ENCODE assay signal across 16 cellular contexts in genomic region chr11:87002918-87003317, GRCh38. TPM values are rescaled to one million over a fixed set of nuclear protein-coding genes. Genes with fewer than 3 reads are reported as not detected.
DNase-seq lines count a peak whose midpoint lies in the region; ATAC-seq, FAIRE-seq and TF ChIP-seq lines count a peak whose summit lies in the region.
"Had no signal": no experiment of that assay in that cellular context is flagged by ENCODE, and none has a peak within 500 bp of the region (broad histone marks: within the 10 kb centered on the region; RNA-seq: fewer than 3 reads in every experiment).

No MANE protein-coding gene starts in this region.

- no peaks in the 10 kb centered on the region for H3K36me3 Mint-ChIP-seq in activated CD4-positive, alpha-beta T cell treated with anti-CD3 and anti-CD28 coated beads for 36 hours (ENCODE audit: low read depth)
- no peaks in the 10 kb centered on the region for H3K36me3 Mint-ChIP-seq in CD4-positive, alpha-beta T cell (ENCODE audit: low read depth)
- H3K36me3 Mint-ChIP-seq in activated CD8-positive, alpha-beta T cell treated with anti-CD3 and anti-CD28 coated beads, Interleukin-2, amount 10 ng/mL, durations not matched to agents 7 days and 5 days (ENCODE audit: low read depth), result no peaks in the 10 kb centered on the region
- H3K36me3 Mint-ChIP-seq in activated naive CD4-positive, alpha-beta T cell treated with anti-CD3 and anti-CD28 coated beads for 36 hours (ENCODE audit: low read depth), result no peaks in the 10 kb centered on the region
- H3K36me3 Mint-ChIP-seq: CD4-positive, alpha-beta memory T cell had no signal

- H3K4me1 ChIP-seq in Panc1 (ENCODE audit: control insufficient read depth, insufficient read depth, low read length) (peaks cover 31% of the 10 kb centered on the region), K562 (replicated peaks in 1 of 2; ENCODE audit: control insufficient read depth in 2 of 2, insufficient read depth in 2 of 2, low read length in 2 of 2) (peaks cover 14 to 36% of the 10 kb centered on the region in 2 experiments; a peak in 4 of 5 replicates)

- H3K4me3 Mint-ChIP-seq in activated CD4-positive, alpha-beta T cell treated with anti-CD3 and anti-CD28 coated beads for 36 hours, result no peak overlapping the region
- H3K4me3 Mint-ChIP-seq in CD4-positive, alpha-beta T cell, result no peak overlapping the region
- no peak overlapping the region for H3K4me3 Mint-ChIP-seq in activated CD8-positive, alpha-beta T cell treated with anti-CD3 and anti-CD28 coated beads, Interleukin-2, amount 10 ng/mL, durations not matched to agents 7 days and 5 days
- no peak overlapping the region for H3K4me3 Mint-ChIP-seq in activated naive CD4-positive, alpha-beta T cell treated with anti-CD3 and anti-CD28 coated beads for 36 hours
- H3K4me3 Mint-ChIP-seq: CD4-positive, alpha-beta memory T cell had no signal

- in situ Hi-C loops in Panc1 (cut with HindIII; ENCODE audit: low pct_unique_long_range_greater_than_20kb, low sequenced_read_pairs), result no loop called here
- in situ Hi-C loops in K562 (cut with MboI), result no loop called here

- ATAC-seq in activated CD4-positive, alpha-beta T cell treated with anti-CD3 and anti-CD28 coated beads for 36 hours, result peak; percentile 26
- ATAC-seq in Panc1 (no peak), K562 (no peak), HG03432 (IDR thresholded peaks at IDR 0.05; ENCODE audit: unreplicated experiment) (no peak)
- ATAC-seq in CD4-positive, alpha-beta T cell (ENCODE audit: poor library complexity), result no peak
- ATAC-seq in activated CD8-positive, alpha-beta T cell treated with anti-CD3 and anti-CD28 coated beads, Interleukin-2, amount 10 ng/mL, durations not matched to agents 7 days and 5 days, result no peak

- H4K20me1 ChIP-seq in K562 (replicated peaks; ENCODE audit: control insufficient read depth, insufficient read depth, low read length), result no peaks in the 10 kb centered on the region
- H4K20me1 ChIP-seq: BLaER1 treated with 17β-estradiol and CSF1 and Interleukin-3, amounts not matched to agents 10 nM and 100 nM had no signal

- TF ChIP-seq CTCF in Panc1 (IDR thresholded peaks at IDR 0.05), result no peak
- no peak for TF ChIP-seq CTCF in K562 (IDR thresholded peaks at IDR 0.05 in 2 of 3, conservative IDR thresholded peaks at IDR 0.05 in 1 of 3; ENCODE audit: insufficient read depth in 2 of 3, low read depth in 1 of 3, low read length in 3 of 3)
- no peak for TF ChIP-seq CTCF in CD4-positive, alpha-beta T cell (IDR thresholded peaks at IDR 0.05)

- no peak overlapping the region for H3K9ac ChIP-seq in K562 (ENCODE audit: insufficient read depth in 1 of 2, low read depth in 2 of 2, low read length in 2 of 2)
- H3K9ac ChIP-seq: BLaER1 treated with 17β-estradiol and CSF1 and Interleukin-3, amounts not matched to agents 10 nM and 100 nM had no signal

- H3K9me1 ChIP-seq in K562 (ENCODE audit: control insufficient read depth, insufficient read depth, low read length), result no peaks in the 10 kb centered on the region

- H3K9me3 ChIP-seq in Panc1 (ENCODE audit: control insufficient read depth, insufficient read depth, low read depth, low read length) (no peaks in the 10 kb centered on the region), K562 (replicated peaks; ENCODE audit: control insufficient read depth, insufficient read depth, low read depth, low read length) (no peaks in the 10 kb centered on the region)
- no peaks in the 10 kb centered on the region for H3K9me3 ChIP-seq in CD4-positive, alpha-beta T cell (ENCODE audit: control insufficient read depth, low read length)
- H3K9me3 ChIP-seq: BLaER1 treated with 17β-estradiol and CSF1 and Interleukin-3, amounts not matched to agents 10 nM and 100 nM; HAP-1 had no signal

- H3K4me2 ChIP-seq in K562 (ENCODE audit: insufficient read depth, low read length), result no peak overlapping the region
- H3K4me2 ChIP-seq: BLaER1 treated with 17β-estradiol and CSF1 and Interleukin-3, amounts not matched to agents 10 nM and 100 nM had no signal

- FAIRE-seq in K562 (lab: Jason Lieb, UNC), result no peak
- FAIRE-seq: D721Med, GM19239, H1 had no signal

- DNase-seq in activated CD4-positive, alpha-beta T cell treated with anti-CD3 and anti-CD28 coated beads for 36 hours, result no peak
- no peak for DNase-seq in activated CD4-positive, alpha-beta T cell treated with anti-CD3 and anti-CD28 coated beads, Interleukin-2, amount 50 U/mL, for 1 hour
- no peak for DNase-seq in Panc1 (ENCODE audit: low read depth, low spot score)
- DNase-seq in K562 (ENCODE audit: extremely low read depth in 1 of 4, low spot score in 3 of 4), result no peak
- DNase-seq in CD4-positive, alpha-beta T cell, result no peak
- DNase-seq in activated CD8-positive, alpha-beta T cell treated with anti-CD3 and anti-CD28 coated beads, Interleukin-2, amount 10 ng/mL, durations not matched to agents 7 days and 5 days, result no peak
- no peak for DNase-seq in activated naive CD4-positive, alpha-beta T cell treated with anti-CD3 and anti-CD28 coated beads for 36 hours
- DNase-seq: CD4-positive, alpha-beta memory T cell; GF-D8 had no signal

- H3K27ac Mint-ChIP-seq in activated CD4-positive, alpha-beta T cell treated with anti-CD3 and anti-CD28 coated beads for 36 hours, result no peak overlapping the region
- no peak overlapping the region for H3K27ac Mint-ChIP-seq in CD4-positive, alpha-beta T cell
- no peak overlapping the region for H3K27ac Mint-ChIP-seq in activated CD8-positive, alpha-beta T cell treated with anti-CD3 and anti-CD28 coated beads, Interleukin-2, amount 10 ng/mL, durations not matched to agents 7 days and 5 days
- no peak overlapping the region for H3K27ac Mint-ChIP-seq in activated naive CD4-positive, alpha-beta T cell treated with anti-CD3 and anti-CD28 coated beads for 36 hours
- H3K27ac Mint-ChIP-seq: CD4-positive, alpha-beta memory T cell had no signal

- TF ChIP-seq RAD21 in K562 (CRISPR knock-in tag; conservative IDR thresholded peaks at IDR 0.05 in 1 of 2, IDR thresholded peaks at IDR 0.05 in 1 of 2), result no peak

- H3K27ac ChIP-seq in Panc1 (ENCODE audit: low read length) (peak overlapping the region; percentile 7; the same call in 1 of the 2 replicates), K562 (ENCODE audit: extremely low read depth, low read depth, low read length) (no peak overlapping the region)
- H3K27ac ChIP-seq in CD4-positive, alpha-beta T cell (ENCODE audit: low read depth, low read length), result no peak overlapping the region
- H3K27ac ChIP-seq: 22Rv1; BLaER1 treated with 17β-estradiol and CSF1 and Interleukin-3, amounts not matched to agents 10 nM and 100 nM had no signal

- intact Hi-C loops in activated CD4-positive, alpha-beta T cell treated with anti-CD3 and anti-CD28 coated beads for 36 hours (cut with DNase I, micrococcal nuclease), result no loop called here
- intact Hi-C loops in Panc1 (cut with micrococcal nuclease; ENCODE audit: unreplicated experiment), result no loop called here
- intact Hi-C loops in K562 (cut with micrococcal nuclease), result no loop called here
- intact Hi-C loops in CD4-positive, alpha-beta T cell (cut with DNase I, micrococcal nuclease), result no loop called here
- intact Hi-C loops in activated naive CD4-positive, alpha-beta T cell treated with anti-CD3 and anti-CD28 coated beads for 36 hours (cut with micrococcal nuclease), result no loop called here

- no peaks in the 10 kb centered on the region for H3K4me1 Mint-ChIP-seq in activated CD4-positive, alpha-beta T cell treated with anti-CD3 and anti-CD28 coated beads for 36 hours
- no peaks in the 10 kb centered on the region for H3K4me1 Mint-ChIP-seq in CD4-positive, alpha-beta T cell (ENCODE audit: low read depth)
- H3K4me1 Mint-ChIP-seq in activated CD8-positive, alpha-beta T cell treated with anti-CD3 and anti-CD28 coated beads, Interleukin-2, amount 10 ng/mL, durations not matched to agents 7 days and 5 days (ENCODE audit: low read depth), result no peaks in the 10 kb centered on the region
- no peaks in the 10 kb centered on the region for H3K4me1 Mint-ChIP-seq in activated naive CD4-positive, alpha-beta T cell treated with anti-CD3 and anti-CD28 coated beads for 36 hours (ENCODE audit: low read depth)
- H3K4me1 Mint-ChIP-seq: CD4-positive, alpha-beta memory T cell had no signal

- no peaks in the 10 kb centered on the region for H3K27me3 Mint-ChIP-seq in activated CD4-positive, alpha-beta T cell treated with anti-CD3 and anti-CD28 coated beads for 36 hours
- no peaks in the 10 kb centered on the region for H3K27me3 Mint-ChIP-seq in CD4-positive, alpha-beta T cell
- H3K27me3 Mint-ChIP-seq in activated CD8-positive, alpha-beta T cell treated with anti-CD3 and anti-CD28 coated beads, Interleukin-2, amount 10 ng/mL, durations not matched to agents 7 days and 5 days (ENCODE audit: low read depth), result peaks cover 1% of the 10 kb centered on the region
- H3K27me3 Mint-ChIP-seq in activated naive CD4-positive, alpha-beta T cell treated with anti-CD3 and anti-CD28 coated beads for 36 hours (ENCODE audit: low read depth), result peaks cover 2% of the 10 kb centered on the region
- H3K27me3 Mint-ChIP-seq: CD4-positive, alpha-beta memory T cell had no signal

- H3K79me2 ChIP-seq in K562 (ENCODE audit: control insufficient read depth, insufficient read depth, low read length), result no peaks in the 10 kb centered on the region

- WGBS in K562 (ENCODE audit: insufficient coverage, low coverage, missing lambda C conversion rate), result 17% methylated on average over 1 of the region's 1 CpG

- POLR2A ChIA-PET in activated CD4-positive, alpha-beta T cell treated with anti-CD3 and anti-CD28 coated beads for 36 hours (lab: Charles Lee), result no interaction called here
- POLR2A ChIA-PET in Panc1 (lab: Charles Lee) (no interaction called here), K562 (lab: Yijun Ruan, JAX) (interaction anchor here (1.2 kb wide), 1 partner anchor 8 kb away, joined by 3 read pairs; no protein-coding TSS in a partner anchor)
- POLR2A ChIA-PET in CD4-positive, alpha-beta T cell (lab: Charles Lee), result no interaction called here
- POLR2A ChIA-PET in activated CD8-positive, alpha-beta T cell treated with anti-CD3 and anti-CD28 coated beads, Interleukin-2, amount 10 ng/mL, durations not matched to agents 7 days and 5 days (lab: Charles Lee), result no interaction called here

- no peak overlapping the region for H2AFZ ChIP-seq in K562 (ENCODE audit: low read depth, low read length)

- H3K27me3 ChIP-seq in Panc1 (ENCODE audit: control insufficient read depth, insufficient read depth, low read length) (no peaks in the 10 kb centered on the region), K562 (ENCODE audit: control insufficient read depth in 2 of 2, insufficient read depth in 2 of 2, low read length in 2 of 2) (no peaks in the 10 kb centered on the region)
- no peaks in the 10 kb centered on the region for H3K27me3 ChIP-seq in CD4-positive, alpha-beta T cell (ENCODE audit: control insufficient read depth, insufficient read depth, low read length)
- H3K27me3 ChIP-seq: BLaER1 treated with 17β-estradiol and CSF1 and Interleukin-3, amounts not matched to agents 10 nM and 100 nM had no signal

- TF ChIP-seq EP300 in K562 (IDR thresholded peaks at IDR 0.05; ENCODE audit: low read length), result no peak

- H3K36me3 ChIP-seq in Panc1 (ENCODE audit: control insufficient read depth, insufficient read depth, low read length), result no peaks in the 10 kb centered on the region
- H3K36me3 ChIP-seq in K562 (ENCODE audit: control insufficient read depth, insufficient read depth, low read length), result no peaks in the 10 kb centered on the region
- H3K36me3 ChIP-seq: BLaER1 treated with 17β-estradiol and CSF1 and Interleukin-3, amounts not matched to agents 10 nM and 100 nM; HAP-1 had no signal

- BruUV-seq in Panc1 (replicated peaks; lab: Mats Ljungman, UMichigan) (no TSS peak), K562 (replicated peaks; lab: Mats Ljungman, UMichigan) (no TSS peak)

- H3K9me3 Mint-ChIP-seq in activated CD4-positive, alpha-beta T cell treated with anti-CD3 and anti-CD28 coated beads for 36 hours (ENCODE audit: low read depth), result no peaks in the 10 kb centered on the region
- no peaks in the 10 kb centered on the region for H3K9me3 Mint-ChIP-seq in CD4-positive, alpha-beta T cell
- no peaks in the 10 kb centered on the region for H3K9me3 Mint-ChIP-seq in activated CD8-positive, alpha-beta T cell treated with anti-CD3 and anti-CD28 coated beads, Interleukin-2, amount 10 ng/mL, durations not matched to agents 7 days and 5 days (ENCODE audit: insufficient read depth)
- no peaks in the 10 kb centered on the region for H3K9me3 Mint-ChIP-seq in activated naive CD4-positive, alpha-beta T cell treated with anti-CD3 and anti-CD28 coated beads for 36 hours
- H3K9me3 Mint-ChIP-seq: CD4-positive, alpha-beta memory T cell had no signal

- CTCF ChIA-PET in activated CD4-positive, alpha-beta T cell treated with anti-CD3 and anti-CD28 coated beads for 36 hours (lab: Charles Lee), result interaction anchor here (1.0 to 1.2 kb wide), 2 partner anchors 7 to 286 kb away, joined by 3 to 4 read pairs; no protein-coding TSS in a partner anchor
- CTCF ChIA-PET in Panc1 (lab: Charles Lee), result no interaction called here
- CTCF ChIA-PET in K562 (lab: Yijun Ruan, JAX; ENCODE audit: low intra/inter-chr PET ratio), result no interaction called here
- CTCF ChIA-PET in CD4-positive, alpha-beta T cell (lab: Charles Lee), result no interaction called here
- CTCF ChIA-PET in activated CD8-positive, alpha-beta T cell treated with anti-CD3 and anti-CD28 coated beads, Interleukin-2, amount 10 ng/mL, durations not matched to agents 7 days and 5 days (lab: Charles Lee), result no interaction called here
- CTCF ChIA-PET in activated naive CD4-positive, alpha-beta T cell treated with anti-CD3 and anti-CD28 coated beads for 36 hours (lab: Charles Lee), result interaction anchor here (1.1 kb wide), 1 partner anchor 287 kb away, joined by 3 read pairs; no protein-coding TSS in a partner anchor

- H3K4me3 ChIP-seq in Panc1 (ENCODE audit: low read depth in 2 of 2, low read length in 2 of 2), result no peak overlapping the region
- H3K4me3 ChIP-seq in K562, result no peak overlapping the region
- H3K4me3 ChIP-seq: BLaER1 treated with 17β-estradiol and CSF1 and Interleukin-3, amounts not matched to agents 10 nM and 100 nM; HAP-1 had no signal

- no peak for TF ChIP-seq POLR2A in K562 (conservative IDR thresholded peaks at IDR 0.05)

RNA-seq across cellular contexts. Expression of gene TMEM135, which starts 34.8 kb away (rescaled TPM):
- 10 to 100 TPM; 25.5 to 26.0 TPM for total RNA-seq in activated CD4-positive, alpha-beta T cell treated with anti-CD3 and anti-CD28 coated beads for 36 hours
- 65.5 TPM for total RNA-seq in Panc1 (2021; ENCODE audit: unreplicated experiment)
- polyA plus RNA-seq in Panc1 (2012; ENCODE audit: insufficient read length), result 25.1 TPM
- 53.5 and 67.7 TPM in 2 replicates for total RNA-seq in K562 (2011; cell fraction: chromatin; rRNA removed; ENCODE audit: low replicate concordance)
- total RNA-seq in K562 (2011; cell fraction: nucleolus; rRNA removed), result 29.0 and 34.1 TPM in 2 replicates
- 47.7 and 69.0 TPM in 2 replicates for total RNA-seq in K562 (2011; cell fraction: nucleoplasm; rRNA removed)
- 17.3 and 18.1 TPM in 2 replicates for total RNA-seq in K562 (2014; rRNA removed)
- total RNA-seq in K562 (2014; rRNA removed; fragmentation: Illumina TruSeq; extraction: Trizol), result 50.4 and 76.4 TPM in 2 replicates
- total RNA-seq in K562 (2015; rRNA removed; fragmentation: Illumina TruSeq; extraction: Trizol), result 39.5 and 53.6 TPM in 2 replicates
- total RNA-seq in K562 (2021), result 41.4 and 49.4 TPM in 2 replicates
- 36.4 and 45.1 TPM in 2 replicates for polyA plus RNA-seq in K562 (2011; rRNA removed)
- 25.2 and 57.5 TPM in 2 replicates for polyA plus RNA-seq in K562 (2011; cell fraction: cytosol; rRNA removed)
- polyA plus RNA-seq in K562 (2011; cell fraction: nucleus; rRNA removed), result 42.6 and 53.1 TPM in 2 replicates
- polyA plus RNA-seq in K562 (2012), result 22.6 and 38.2 TPM in 2 replicates
- 23.1 and 23.2 TPM in 2 replicates for polyA plus RNA-seq in K562 (2014; fragmentation: Illumina TruSeq; extraction: Trizol)
- polyA plus RNA-seq in K562 (2014; fragmentation: Nextera tagmentation; extraction: Ambion mirVana), result 10 to 100 TPM; 24.0 to 24.9 TPM
- polyA plus RNA-seq in K562 (2014; rRNA removed), result 17.7 and 19.6 TPM in 2 replicates
- polyA minus RNA-seq in K562 (2011; rRNA and poly(A)+ RNA removed), result 59.9 and 79.4 TPM in 2 replicates
- 22.8 and 25.4 TPM in 2 replicates for polyA minus RNA-seq in K562 (2011; cell fraction: cytosol; rRNA and poly(A)+ RNA removed)
- 69.3 and 81.3 TPM in 2 replicates for polyA minus RNA-seq in K562 (2011; cell fraction: nucleus; rRNA and poly(A)+ RNA removed)
- total RNA-seq in CD4-positive, alpha-beta T cell, result 10 to 100 TPM; 14.1 to 15.6 TPM
- total RNA-seq in activated CD8-positive, alpha-beta T cell treated with anti-CD3 and anti-CD28 coated beads, Interleukin-2, amount 10 ng/mL, durations not matched to agents 7 days and 5 days, result 10 to 100 TPM; 37.2 to 39.8 TPM
- total RNA-seq in activated naive CD4-positive, alpha-beta T cell treated with anti-CD3 and anti-CD28 coated beads for 36 hours, result 10 to 100 TPM; 21.8 to 24.8 TPM

RNA-seq across cellular contexts. Expression of gene FZD4, which starts 47.7 kb away (rescaled TPM):
- under 1 TPM; 0.14 to 0.21 TPM for total RNA-seq in activated CD4-positive, alpha-beta T cell treated with anti-CD3 and anti-CD28 coated beads for 36 hours
- total RNA-seq in Panc1 (2021; ENCODE audit: unreplicated experiment) (11.1 TPM), K562 (2014; rRNA removed) (5.0 and 5.7 TPM in 2 replicates), K562 (2014; rRNA removed; fragmentation: Illumina TruSeq; extraction: Trizol) (5.1 and 5.7 TPM in 2 replicates), K562 (2015; rRNA removed; fragmentation: Illumina TruSeq; extraction: Trizol) (7.6 and 7.9 TPM in 2 replicates), K562 (2021) (6.1 and 6.3 TPM in 2 replicates)
- 4.7 TPM for polyA plus RNA-seq in Panc1 (2012; ENCODE audit: insufficient read length)
- total RNA-seq in K562 (2011; cell fraction: chromatin; rRNA removed; ENCODE audit: low replicate concordance), result 6.9 and 12.4 TPM in 2 replicates
- 7.7 and 10.0 TPM in 2 replicates for total RNA-seq in K562 (2011; cell fraction: nucleolus; rRNA removed)
- total RNA-seq in K562 (2011; cell fraction: nucleoplasm; rRNA removed), result 14.2 TPM in 2 replicates
- polyA plus RNA-seq in K562 (2011; rRNA removed) (6.2 and 7.3 TPM in 2 replicates), K562 (2014; fragmentation: Illumina TruSeq; extraction: Trizol) (5.1 and 6.2 TPM in 2 replicates), K562 (2014; fragmentation: Nextera tagmentation; extraction: Ambion mirVana) (1 to 10 TPM; 1.2 to 1.4 TPM), K562 (2014; rRNA removed) (5.8 and 6.7 TPM in 2 replicates)
- polyA plus RNA-seq in K562 (2011; cell fraction: cytosol; rRNA removed), result 3.1 and 7.3 TPM in 2 replicates
- polyA plus RNA-seq in K562 (2011; cell fraction: nucleus; rRNA removed), result 3.9 and 5.8 TPM in 2 replicates
- polyA plus RNA-seq in K562 (2012), result 4.1 and 6.1 TPM in 2 replicates
- 6.9 and 7.1 TPM in 2 replicates for polyA minus RNA-seq in K562 (2011; rRNA and poly(A)+ RNA removed)
- polyA minus RNA-seq in K562 (2011; cell fraction: cytosol; rRNA and poly(A)+ RNA removed), result 2.3 and 3.3 TPM in 2 replicates
- polyA minus RNA-seq in K562 (2011; cell fraction: nucleus; rRNA and poly(A)+ RNA removed), result 2.2 and 4.6 TPM in 2 replicates
- total RNA-seq in CD4-positive, alpha-beta T cell, result not detected
- not detected for total RNA-seq in activated CD8-positive, alpha-beta T cell treated with anti-CD3 and anti-CD28 coated beads, Interleukin-2, amount 10 ng/mL, durations not matched to agents 7 days and 5 days
- under 1 TPM; 0.38 to 0.42 TPM for total RNA-seq in activated naive CD4-positive, alpha-beta T cell treated with anti-CD3 and anti-CD28 coated beads for 36 hours
- polyA plus RNA-seq: CD4-positive, alpha-beta memory T cell had no signal

Comparison
In these comparisons a context has a peak if more than half of its experiments do, and no peak if none do; other contexts are left out.
1. CTCF ChIA-PET loops: an anchor here in activated CD4-positive, alpha-beta T cell treated with anti-CD3 and anti-CD28 coated beads for 36 hours (1.0 to 1.2 kb wide) and activated naive CD4-positive, alpha-beta T cell treated with anti-CD3 and anti-CD28 coated beads for 36 hours (1.1 kb wide); none called in Panc1, K562, CD4-positive, alpha-beta T cell and activated CD8-positive, alpha-beta T cell treated with anti-CD3 and anti-CD28 coated beads, Interleukin-2, amount 10 ng/mL, durations not matched to agents 7 days and 5 days.